2 cellular contexts compared by ENCODE assay signal in the genomic region with DNA sequence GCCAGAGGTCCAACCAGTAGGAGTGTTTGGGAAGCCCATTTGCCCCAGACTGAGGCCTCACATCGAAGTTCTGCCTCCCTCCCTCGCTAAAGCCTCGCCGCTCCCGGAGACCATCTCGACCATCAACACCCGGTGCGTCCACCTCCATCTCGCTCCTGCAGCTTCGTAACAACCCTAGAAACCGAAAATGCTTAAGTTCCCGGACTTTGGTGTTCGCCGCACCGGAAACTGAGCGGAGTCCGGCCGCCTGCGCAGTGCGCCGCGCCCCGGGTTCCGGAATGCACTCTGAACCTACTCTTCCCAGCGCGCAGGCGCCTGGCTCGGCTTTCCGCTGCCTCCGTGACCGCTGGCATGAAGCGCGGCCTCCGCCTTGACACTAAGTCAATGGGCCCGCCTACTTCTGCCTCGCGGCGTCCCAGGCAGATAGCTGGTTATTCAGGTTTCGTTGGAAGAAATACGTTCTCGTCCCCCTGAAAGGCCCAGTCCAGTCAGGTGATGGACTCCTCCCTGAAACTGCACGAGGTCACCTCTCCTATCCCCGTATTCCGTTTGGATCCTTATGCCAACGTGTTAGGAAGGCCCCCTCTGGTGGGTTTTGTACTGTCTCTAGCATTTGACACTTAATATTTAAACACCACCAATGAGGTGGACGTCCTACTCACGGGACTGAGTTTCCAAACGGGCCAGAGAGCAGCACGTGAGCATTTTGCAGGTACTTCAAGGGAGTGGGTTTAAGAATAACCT.
TF ChIP-seq lines count a peak whose summit lies in the region.

No MANE protein-coding gene starts in this region.

TF ChIP-seq in WTC11, 78 proteins besides CTCF, POLR2A, EP300 and RAD21 (continued from another document and continues in another):
- TF ChIP-seq, protein P1, sequence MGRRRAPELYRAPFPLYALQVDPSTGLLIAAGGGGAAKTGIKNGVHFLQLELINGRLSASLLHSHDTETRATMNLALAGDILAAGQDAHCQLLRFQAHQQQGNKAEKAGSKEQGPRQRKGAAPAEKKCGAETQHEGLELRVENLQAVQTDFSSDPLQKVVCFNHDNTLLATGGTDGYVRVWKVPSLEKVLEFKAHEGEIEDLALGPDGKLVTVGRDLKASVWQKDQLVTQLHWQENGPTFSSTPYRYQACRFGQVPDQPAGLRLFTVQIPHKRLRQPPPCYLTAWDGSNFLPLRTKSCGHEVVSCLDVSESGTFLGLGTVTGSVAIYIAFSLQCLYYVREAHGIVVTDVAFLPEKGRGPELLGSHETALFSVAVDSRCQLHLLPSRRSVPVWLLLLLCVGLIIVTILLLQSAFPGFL (CRISPR knock-in tag; IDR thresholded peaks at IDR 0.05; ENCODE audit: borderline replicate concordance): no peak
- TF ChIP-seq GABPB1 (CRISPR knock-in tag; IDR thresholded peaks at IDR 0.05): peak; percentile 84
- no peak for TF ChIP-seq SOX15 (CRISPR knock-in tag; IDR thresholded peaks at IDR 0.05)
- no peak; the same call in 1 of the 2 replicates for TF ChIP-seq ZNF219 (CRISPR knock-in tag; IDR thresholded peaks at IDR 0.05; ENCODE audit: borderline replicate concordance)
- TF ChIP-seq, protein P2, sequence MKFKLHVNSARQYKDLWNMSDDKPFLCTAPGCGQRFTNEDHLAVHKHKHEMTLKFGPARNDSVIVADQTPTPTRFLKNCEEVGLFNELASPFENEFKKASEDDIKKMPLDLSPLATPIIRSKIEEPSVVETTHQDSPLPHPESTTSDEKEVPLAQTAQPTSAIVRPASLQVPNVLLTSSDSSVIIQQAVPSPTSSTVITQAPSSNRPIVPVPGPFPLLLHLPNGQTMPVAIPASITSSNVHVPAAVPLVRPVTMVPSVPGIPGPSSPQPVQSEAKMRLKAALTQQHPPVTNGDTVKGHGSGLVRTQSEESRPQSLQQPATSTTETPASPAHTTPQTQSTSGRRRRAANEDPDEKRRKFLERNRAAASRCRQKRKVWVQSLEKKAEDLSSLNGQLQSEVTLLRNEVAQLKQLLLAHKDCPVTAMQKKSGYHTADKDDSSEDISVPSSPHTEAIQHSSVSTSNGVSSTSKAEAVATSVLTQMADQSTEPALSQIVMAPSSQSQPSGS (CRISPR knock-in tag; IDR thresholded peaks at IDR 0.05; ENCODE audit: borderline replicate concordance, low read depth): no peak
- TF ChIP-seq SP1 (CRISPR knock-in tag; conservative IDR thresholded peaks at IDR 0.05): peak; percentile 65; the same call in 1 of the 2 replicates
- TF ChIP-seq, protein P3, sequence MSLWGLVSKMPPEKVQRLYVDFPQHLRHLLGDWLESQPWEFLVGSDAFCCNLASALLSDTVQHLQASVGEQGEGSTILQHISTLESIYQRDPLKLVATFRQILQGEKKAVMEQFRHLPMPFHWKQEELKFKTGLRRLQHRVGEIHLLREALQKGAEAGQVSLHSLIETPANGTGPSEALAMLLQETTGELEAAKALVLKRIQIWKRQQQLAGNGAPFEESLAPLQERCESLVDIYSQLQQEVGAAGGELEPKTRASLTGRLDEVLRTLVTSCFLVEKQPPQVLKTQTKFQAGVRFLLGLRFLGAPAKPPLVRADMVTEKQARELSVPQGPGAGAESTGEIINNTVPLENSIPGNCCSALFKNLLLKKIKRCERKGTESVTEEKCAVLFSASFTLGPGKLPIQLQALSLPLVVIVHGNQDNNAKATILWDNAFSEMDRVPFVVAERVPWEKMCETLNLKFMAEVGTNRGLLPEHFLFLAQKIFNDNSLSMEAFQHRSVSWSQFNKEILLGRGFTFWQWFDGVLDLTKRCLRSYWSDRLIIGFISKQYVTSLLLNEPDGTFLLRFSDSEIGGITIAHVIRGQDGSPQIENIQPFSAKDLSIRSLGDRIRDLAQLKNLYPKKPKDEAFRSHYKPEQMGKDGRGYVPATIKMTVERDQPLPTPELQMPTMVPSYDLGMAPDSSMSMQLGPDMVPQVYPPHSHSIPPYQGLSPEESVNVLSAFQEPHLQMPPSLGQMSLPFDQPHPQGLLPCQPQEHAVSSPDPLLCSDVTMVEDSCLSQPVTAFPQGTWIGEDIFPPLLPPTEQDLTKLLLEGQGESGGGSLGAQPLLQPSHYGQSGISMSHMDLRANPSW (CRISPR knock-in tag; conservative IDR thresholded peaks at IDR 0.05; ENCODE audit: low read depth): no peak
- TF ChIP-seq, protein P4, sequence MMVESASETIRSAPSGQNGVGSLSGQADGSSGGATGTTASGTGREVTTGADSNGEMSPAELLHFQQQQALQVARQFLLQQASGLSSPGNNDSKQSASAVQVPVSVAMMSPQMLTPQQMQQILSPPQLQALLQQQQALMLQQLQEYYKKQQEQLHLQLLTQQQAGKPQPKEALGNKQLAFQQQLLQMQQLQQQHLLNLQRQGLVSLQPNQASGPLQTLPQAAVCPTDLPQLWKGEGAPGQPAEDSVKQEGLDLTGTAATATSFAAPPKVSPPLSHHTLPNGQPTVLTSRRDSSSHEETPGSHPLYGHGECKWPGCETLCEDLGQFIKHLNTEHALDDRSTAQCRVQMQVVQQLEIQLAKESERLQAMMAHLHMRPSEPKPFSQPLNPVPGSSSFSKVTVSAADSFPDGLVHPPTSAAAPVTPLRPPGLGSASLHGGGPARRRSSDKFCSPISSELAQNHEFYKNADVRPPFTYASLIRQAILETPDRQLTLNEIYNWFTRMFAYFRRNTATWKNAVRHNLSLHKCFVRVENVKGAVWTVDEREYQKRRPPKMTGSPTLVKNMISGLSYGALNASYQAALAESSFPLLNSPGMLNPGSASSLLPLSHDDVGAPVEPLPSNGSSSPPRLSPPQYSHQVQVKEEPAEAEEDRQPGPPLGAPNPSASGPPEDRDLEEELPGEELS (CRISPR knock-in tag; IDR thresholded peaks at IDR 0.05): 0 out of 2 replicates have a peak, but pooled peaks have one; percentile 64
- TF ChIP-seq MYBL2 (CRISPR knock-in tag; IDR thresholded peaks at IDR 0.05): peak; percentile 90
- TF ChIP-seq, protein P5, sequence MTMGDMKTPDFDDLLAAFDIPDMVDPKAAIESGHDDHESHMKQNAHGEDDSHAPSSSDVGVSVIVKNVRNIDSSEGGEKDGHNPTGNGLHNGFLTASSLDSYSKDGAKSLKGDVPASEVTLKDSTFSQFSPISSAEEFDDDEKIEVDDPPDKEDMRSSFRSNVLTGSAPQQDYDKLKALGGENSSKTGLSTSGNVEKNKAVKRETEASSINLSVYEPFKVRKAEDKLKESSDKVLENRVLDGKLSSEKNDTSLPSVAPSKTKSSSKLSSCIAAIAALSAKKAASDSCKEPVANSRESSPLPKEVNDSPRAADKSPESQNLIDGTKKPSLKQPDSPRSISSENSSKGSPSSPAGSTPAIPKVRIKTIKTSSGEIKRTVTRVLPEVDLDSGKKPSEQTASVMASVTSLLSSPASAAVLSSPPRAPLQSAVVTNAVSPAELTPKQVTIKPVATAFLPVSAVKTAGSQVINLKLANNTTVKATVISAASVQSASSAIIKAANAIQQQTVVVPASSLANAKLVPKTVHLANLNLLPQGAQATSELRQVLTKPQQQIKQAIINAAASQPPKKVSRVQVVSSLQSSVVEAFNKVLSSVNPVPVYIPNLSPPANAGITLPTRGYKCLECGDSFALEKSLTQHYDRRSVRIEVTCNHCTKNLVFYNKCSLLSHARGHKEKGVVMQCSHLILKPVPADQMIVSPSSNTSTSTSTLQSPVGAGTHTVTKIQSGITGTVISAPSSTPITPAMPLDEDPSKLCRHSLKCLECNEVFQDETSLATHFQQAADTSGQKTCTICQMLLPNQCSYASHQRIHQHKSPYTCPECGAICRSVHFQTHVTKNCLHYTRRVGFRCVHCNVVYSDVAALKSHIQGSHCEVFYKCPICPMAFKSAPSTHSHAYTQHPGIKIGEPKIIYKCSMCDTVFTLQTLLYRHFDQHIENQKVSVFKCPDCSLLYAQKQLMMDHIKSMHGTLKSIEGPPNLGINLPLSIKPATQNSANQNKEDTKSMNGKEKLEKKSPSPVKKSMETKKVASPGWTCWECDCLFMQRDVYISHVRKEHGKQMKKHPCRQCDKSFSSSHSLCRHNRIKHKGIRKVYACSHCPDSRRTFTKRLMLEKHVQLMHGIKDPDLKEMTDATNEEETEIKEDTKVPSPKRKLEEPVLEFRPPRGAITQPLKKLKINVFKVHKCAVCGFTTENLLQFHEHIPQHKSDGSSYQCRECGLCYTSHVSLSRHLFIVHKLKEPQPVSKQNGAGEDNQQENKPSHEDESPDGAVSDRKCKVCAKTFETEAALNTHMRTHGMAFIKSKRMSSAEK (CRISPR knock-in tag; IDR thresholded peaks at IDR 0.05; ENCODE audit: borderline replicate concordance): no peak

TF ChIP-seq in liver, 16 proteins besides CTCF, POLR2A, EP300 and RAD21 (continued from another document):
- TF ChIP-seq, protein P6, sequence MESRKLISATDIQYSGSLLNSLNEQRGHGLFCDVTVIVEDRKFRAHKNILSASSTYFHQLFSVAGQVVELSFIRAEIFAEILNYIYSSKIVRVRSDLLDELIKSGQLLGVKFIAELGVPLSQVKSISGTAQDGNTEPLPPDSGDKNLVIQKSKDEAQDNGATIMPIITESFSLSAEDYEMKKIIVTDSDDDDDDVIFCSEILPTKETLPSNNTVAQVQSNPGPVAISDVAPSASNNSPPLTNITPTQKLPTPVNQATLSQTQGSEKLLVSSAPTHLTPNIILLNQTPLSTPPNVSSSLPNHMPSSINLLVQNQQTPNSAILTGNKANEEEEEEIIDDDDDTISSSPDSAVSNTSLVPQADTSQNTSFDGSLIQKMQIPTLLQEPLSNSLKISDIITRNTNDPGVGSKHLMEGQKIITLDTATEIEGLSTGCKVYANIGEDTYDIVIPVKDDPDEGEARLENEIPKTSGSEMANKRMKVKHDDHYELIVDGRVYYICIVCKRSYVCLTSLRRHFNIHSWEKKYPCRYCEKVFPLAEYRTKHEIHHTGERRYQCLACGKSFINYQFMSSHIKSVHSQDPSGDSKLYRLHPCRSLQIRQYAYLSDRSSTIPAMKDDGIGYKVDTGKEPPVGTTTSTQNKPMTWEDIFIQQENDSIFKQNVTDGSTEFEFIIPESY (IDR thresholded peaks at IDR 0.05): peak; percentile 76
- TF ChIP-seq NR2F2 (IDR thresholded peaks at IDR 0.05) (no peak), YY1 (IDR thresholded peaks at IDR 0.05) (peak; percentile 91), JUND (IDR thresholded peaks at IDR 0.05) (no peak), EGR1 (IDR thresholded peaks at IDR 0.05; ENCODE audit: low read depth in 2 of 2) (peak in 1 of 2 donors; percentile 64), RXRA (IDR thresholded peaks at IDR 0.05) (peak; percentile 61 to 72), FOXA1 (IDR thresholded peaks at IDR 0.05) (peak; percentile 68), HNF4A (conservative IDR thresholded peaks at IDR 0.05) (peak; percentile 78 to 89), HNF4G (IDR thresholded peaks at IDR 0.05) (peak; percentile 43)
- TF ChIP-seq, protein P7, sequence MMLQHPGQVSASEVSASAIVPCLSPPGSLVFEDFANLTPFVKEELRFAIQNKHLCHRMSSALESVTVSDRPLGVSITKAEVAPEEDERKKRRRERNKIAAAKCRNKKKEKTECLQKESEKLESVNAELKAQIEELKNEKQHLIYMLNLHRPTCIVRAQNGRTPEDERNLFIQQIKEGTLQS (IDR thresholded peaks at IDR 0.05): no peak
